ENCODE assay signal across 12 cellular contexts in genomic region chr22:25027052-25027525, GRCh38.
A peak's percentile ranks its signal among the peaks of the same experiment; 100 is the strongest.
DNase-seq lines count a peak whose midpoint lies in the region; ATAC-seq and TF ChIP-seq lines count a peak whose summit lies in the region.
"Had no signal": no experiment of that assay in that cellular context is flagged by ENCODE, and none has a peak within 500 bp of the region (broad histone marks: within the 10 kb centered on the region; RNA-seq: fewer than 3 reads in every experiment).

No MANE protein-coding gene starts in this region.

- peaks cover 0 to 39% (median 13%) of the 10 kb centered on the region in 3 donors for H3K4me1 ChIP-seq in esophagus squamous epithelium
- peaks cover 30 to 40% of the 10 kb centered on the region in 2 donors for H3K4me1 ChIP-seq in thyroid gland

- no peaks in the 10 kb centered on the region for H3K27me3 ChIP-seq in esophagus squamous epithelium
- no peaks in the 10 kb centered on the region for H3K27me3 ChIP-seq in thyroid gland

- no peak for TF ChIP-seq CTCF in esophagus squamous epithelium (IDR thresholded peaks at IDR 0.05)
- no peak for TF ChIP-seq CTCF in thyroid gland (IDR thresholded peaks at IDR 0.05)

- H3K4me3 Mint-ChIP-seq in activated CD8-positive, alpha-beta memory T cell treated with anti-CD3 and anti-CD28 coated beads, Interleukin-2, amount 10 ng/mL, durations not matched to agents 7 days and 5 days, result no peak overlapping the region
- peak overlapping the region; percentile 60 for H3K4me3 Mint-ChIP-seq in T-helper 17 cell
- H3K4me3 Mint-ChIP-seq: HFFc6 had no signal

- 63 to 83% methylated on average over 4 of the region's 4 CpGs for WGBS in esophagus squamous epithelium, 2 donors
- 79 to 86% methylated on average over 4 of the region's 4 CpGs for WGBS in thyroid gland, 2 donors

- TF ChIP-seq POLR2A in esophagus squamous epithelium (IDR thresholded peaks at IDR 0.05) (no peak), thyroid gland (IDR thresholded peaks at IDR 0.05) (no peak)

- peaks cover 31% of the 10 kb centered on the region for H3K4me1 Mint-ChIP-seq in activated CD8-positive, alpha-beta memory T cell treated with anti-CD3 and anti-CD28 coated beads, Interleukin-2, amount 10 ng/mL, durations not matched to agents 7 days and 5 days
- H3K4me1 Mint-ChIP-seq in T-helper 17 cell, result peaks cover 19% of the 10 kb centered on the region

- peak; percentile 20 for ATAC-seq in activated CD8-positive, alpha-beta memory T cell treated with anti-CD3 and anti-CD28 coated beads, Interleukin-2, amount 10 ng/mL, durations not matched to agents 7 days and 5 days
- ATAC-seq in T-helper 17 cell (no peak), HG02798 (IDR thresholded peaks at IDR 0.05; ENCODE audit: poor library complexity, unreplicated experiment) (no peak)

- H3K9me3 ChIP-seq in T-helper 17 cell (ENCODE audit: control insufficient read depth, low read length, poor library complexity, severe bottlenecking) (no peaks in the 10 kb centered on the region), esophagus squamous epithelium (no peaks in the 10 kb centered on the region), thyroid gland (no peaks in the 10 kb centered on the region)

- peak overlapping the region; percentile 64 for H3K27ac Mint-ChIP-seq in activated CD8-positive, alpha-beta memory T cell treated with anti-CD3 and anti-CD28 coated beads, Interleukin-2, amount 10 ng/mL, durations not matched to agents 7 days and 5 days
- peak overlapping the region; percentile 54 for H3K27ac Mint-ChIP-seq in T-helper 17 cell

- H3K27me3 Mint-ChIP-seq in activated CD8-positive, alpha-beta memory T cell treated with anti-CD3 and anti-CD28 coated beads, Interleukin-2, amount 10 ng/mL, durations not matched to agents 7 days and 5 days, result peaks cover 13% of the 10 kb centered on the region
- H3K27me3 Mint-ChIP-seq in T-helper 17 cell, result peaks cover 12% of the 10 kb centered on the region

- DNase-seq in activated CD8-positive, alpha-beta memory T cell treated with anti-CD3 and anti-CD28 coated beads, Interleukin-2, amount 10 ng/mL, durations not matched to agents 7 days and 5 days, result no peak
- DNase-seq in activated CD8-positive, alpha-beta memory T cell treated with anti-CD3 and anti-CD28 coated beads for 24 hours, result no peak
- no peak for DNase-seq in T-helper 17 cell
- DNase-seq in esophagus squamous epithelium (lab: John Stamatoyannopoulos, UW), result no peak
- DNase-seq in thyroid gland, result no peak
- no peak for DNase-seq in NOMO-1 treated with dmso at 0.1 percent for 144 hours (lab: John Stamatoyannopoulos, UW; ENCODE audit: unreplicated experiment)
- no peak for DNase-seq in activated gamma-delta T cell (lab: John Stamatoyannopoulos, UW)
- DNase-seq: HFFc6, hypothalamus, NCI-H1436, NCI-H524 treated with DMSO at 0.1 percent for 48 hours had no signal

- CTCF ChIA-PET in activated CD8-positive, alpha-beta memory T cell treated with anti-CD3 and anti-CD28 coated beads, Interleukin-2, amount 10 ng/mL, durations not matched to agents 7 days and 5 days (lab: Charles Lee), result interaction anchor here (0.7 to 3.0 kb wide), 11 partner anchors 15 to 89 kb away, joined by 3 to 15 read pairs (median 4); no protein-coding TSS in a partner anchor

- H3K36me3 ChIP-seq in esophagus squamous epithelium, result peaks cover 0 to 41% (median 7%) of the 10 kb centered on the region in 3 donors
- H3K36me3 ChIP-seq in thyroid gland, result no peaks in the 10 kb centered on the region

- H3K27ac ChIP-seq in esophagus squamous epithelium (peak overlapping the region; percentile 48 to 75 (median 68)), thyroid gland (peak overlapping the region in 2 of 3 donors; percentile 54 to 60)

- H3K4me3 ChIP-seq in esophagus squamous epithelium (no peak overlapping the region), thyroid gland (replicated peaks in 1 of 3) (no peak overlapping the region)

- intact Hi-C loops in esophagus squamous epithelium (cut with DNase I), result no loop called here
- intact Hi-C loops in thyroid gland (cut with DNase I), result loop anchor here (5.0 kb wide), 1 partner anchor 75 kb away; the partner anchor contains the start of gene KIAA1671

- H3K36me3 Mint-ChIP-seq in activated CD8-positive, alpha-beta memory T cell treated with anti-CD3 and anti-CD28 coated beads, Interleukin-2, amount 10 ng/mL, durations not matched to agents 7 days and 5 days, result no peaks in the 10 kb centered on the region
- H3K36me3 Mint-ChIP-seq in T-helper 17 cell (ENCODE audit: low read depth), result no peaks in the 10 kb centered on the region

- H3K9me3 Mint-ChIP-seq in activated CD8-positive, alpha-beta memory T cell treated with anti-CD3 and anti-CD28 coated beads, Interleukin-2, amount 10 ng/mL, durations not matched to agents 7 days and 5 days (ENCODE audit: low read depth), result no peaks in the 10 kb centered on the region
